In the genomic region with DNA sequence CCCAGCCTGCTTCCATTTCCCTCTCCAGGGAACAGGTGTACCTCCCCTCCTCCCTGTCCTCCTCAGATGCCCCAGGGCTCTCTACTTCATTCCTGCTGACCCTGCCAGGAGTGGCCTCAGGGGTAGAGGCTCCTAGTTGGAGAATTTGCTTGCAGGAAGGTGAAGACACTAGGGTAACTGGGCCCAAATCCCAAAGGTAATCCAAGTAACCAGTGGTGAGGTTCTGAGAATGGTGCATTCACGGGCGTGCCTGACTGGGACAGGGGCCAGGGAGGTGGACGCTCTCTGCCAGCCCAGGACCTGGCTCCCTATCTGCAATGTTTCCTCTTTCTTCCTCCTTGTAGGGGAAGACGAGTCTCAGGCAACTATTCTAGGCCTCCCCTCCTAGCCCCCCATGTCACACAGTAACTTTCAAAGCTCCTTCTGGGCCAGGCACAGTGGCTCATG, we compare ENCODE assay signal across 11 cellular contexts. TPM values are rescaled to one million over a fixed set of nuclear protein-coding genes. Genes with fewer than 3 reads are reported as not detected.
DNase-seq lines count a peak whose midpoint lies in the region; ATAC-seq lines count a peak whose summit lies in the region.
"Had no signal": no experiment of that assay in that cellular context is flagged by ENCODE, and none has a peak within 500 bp of the region (broad histone marks: within the 10 kb centered on the region; RNA-seq: fewer than 3 reads in every experiment).

No MANE protein-coding gene starts in this region.

- H3K27ac Mint-ChIP-seq in activated T-cell treated with anti-CD3 and anti-CD28 coated beads, Interleukin-2, amount 50 U/mL, for 24 hours: peak overlapping the region; percentile 57
- H3K27ac Mint-ChIP-seq in activated T-helper 2 cell treated with anti-CD3 and anti-CD28 coated beads, Interferon-gamma antibody, Interleukin-2, Interleukin-4, amounts not matched to agents 10 μg/mL and 5 μg/mL and 100 μg/mL, durations not matched to agents 14 hours and 24 hours and 36 hours: no peak overlapping the region
- H3K27ac Mint-ChIP-seq in stimulated activated memory B cell treated with anti-CD40 and anti-IgM and Interleukin-4, amounts not matched to agents 10 μg/mL and 1 μg/mL and 100 μg/mL, for 72 hours: peak overlapping the region; percentile 39

- no peaks in the 10 kb centered on the region for H3K9me3 Mint-ChIP-seq in activated T-cell treated with anti-CD3 and anti-CD28 coated beads, Interleukin-2, amount 50 U/mL, for 24 hours
- no peaks in the 10 kb centered on the region for H3K9me3 Mint-ChIP-seq in activated T-helper 2 cell treated with anti-CD3 and anti-CD28 coated beads, Interferon-gamma antibody, Interleukin-2, Interleukin-4, amounts not matched to agents 10 μg/mL and 5 μg/mL and 100 μg/mL, durations not matched to agents 14 hours and 24 hours and 36 hours
- no peaks in the 10 kb centered on the region for H3K9me3 Mint-ChIP-seq in stimulated activated memory B cell treated with anti-CD40 and anti-IgM and Interleukin-4, amounts not matched to agents 10 μg/mL and 1 μg/mL and 100 μg/mL, for 72 hours

- DNase-seq in activated T-cell treated with anti-CD3 and anti-CD28 coated beads, Interleukin-2, amount 50 U/mL, for 24 hours: no peak
- DNase-seq in activated T-cell treated with anti-CD3 and anti-CD28 coated beads for 4 hours: no peak
- no peak for DNase-seq in activated T-helper 2 cell treated with anti-CD3 and anti-CD28 coated beads, Interferon-gamma antibody, Interleukin-2, Interleukin-4, amounts not matched to agents 10 μg/mL and 5 μg/mL and 100 μg/mL, durations not matched to agents 14 hours and 24 hours and 36 hours (ENCODE audit: low spot score)
- DNase-seq in islet precursor cell: peak; percentile 64
- no peak for DNase-seq in NCI-H2081 (lab: John Stamatoyannopoulos, UW)
- DNase-seq: activated CD4-positive, CD25-positive, alpha-beta regulatory T cell treated with anti-CD3 and anti-CD28 coated beads, Interleukin-2, amount 50 U/mL, for 72 hours; Right ventricle myocardium superior had no signal

- ATAC-seq in stimulated activated memory B cell treated with anti-CD40 and anti-IgM and Interleukin-4, amounts not matched to agents 10 μg/mL and 1 μg/mL and 100 μg/mL, for 72 hours: no peak
- no peak for ATAC-seq in HG03378 (IDR thresholded peaks at IDR 0.05; ENCODE audit: unreplicated experiment)
- ATAC-seq in HG03108 (IDR thresholded peaks at IDR 0.05; ENCODE audit: unreplicated experiment): no peak
- ATAC-seq: heart left ventricle had no signal

- peaks cover 56% of the 10 kb centered on the region for H3K36me3 Mint-ChIP-seq in activated T-cell treated with anti-CD3 and anti-CD28 coated beads, Interleukin-2, amount 50 U/mL, for 24 hours (ENCODE audit: low read depth)
- H3K36me3 Mint-ChIP-seq in activated T-helper 2 cell treated with anti-CD3 and anti-CD28 coated beads, Interferon-gamma antibody, Interleukin-2, Interleukin-4, amounts not matched to agents 10 μg/mL and 5 μg/mL and 100 μg/mL, durations not matched to agents 14 hours and 24 hours and 36 hours (ENCODE audit: low read depth): peaks cover 32% of the 10 kb centered on the region
- peaks cover 28% of the 10 kb centered on the region for H3K36me3 Mint-ChIP-seq in stimulated activated memory B cell treated with anti-CD40 and anti-IgM and Interleukin-4, amounts not matched to agents 10 μg/mL and 1 μg/mL and 100 μg/mL, for 72 hours

- H3K4me1 Mint-ChIP-seq in activated T-cell treated with anti-CD3 and anti-CD28 coated beads, Interleukin-2, amount 50 U/mL, for 24 hours (ENCODE audit: low read depth): peaks cover 47% of the 10 kb centered on the region
- H3K4me1 Mint-ChIP-seq in activated T-helper 2 cell treated with anti-CD3 and anti-CD28 coated beads, Interferon-gamma antibody, Interleukin-2, Interleukin-4, amounts not matched to agents 10 μg/mL and 5 μg/mL and 100 μg/mL, durations not matched to agents 14 hours and 24 hours and 36 hours (ENCODE audit: low read depth): peaks cover 32% of the 10 kb centered on the region
- H3K4me1 Mint-ChIP-seq in stimulated activated memory B cell treated with anti-CD40 and anti-IgM and Interleukin-4, amounts not matched to agents 10 μg/mL and 1 μg/mL and 100 μg/mL, for 72 hours: peaks cover 49% of the 10 kb centered on the region

- H3K27me3 Mint-ChIP-seq in activated T-cell treated with anti-CD3 and anti-CD28 coated beads, Interleukin-2, amount 50 U/mL, for 24 hours: no peaks in the 10 kb centered on the region
- no peaks in the 10 kb centered on the region for H3K27me3 Mint-ChIP-seq in activated T-helper 2 cell treated with anti-CD3 and anti-CD28 coated beads, Interferon-gamma antibody, Interleukin-2, Interleukin-4, amounts not matched to agents 10 μg/mL and 5 μg/mL and 100 μg/mL, durations not matched to agents 14 hours and 24 hours and 36 hours (ENCODE audit: low read depth)
- no peaks in the 10 kb centered on the region for H3K27me3 Mint-ChIP-seq in stimulated activated memory B cell treated with anti-CD40 and anti-IgM and Interleukin-4, amounts not matched to agents 10 μg/mL and 1 μg/mL and 100 μg/mL, for 72 hours

- H3K4me3 Mint-ChIP-seq in activated T-cell treated with anti-CD3 and anti-CD28 coated beads, Interleukin-2, amount 50 U/mL, for 24 hours: peak overlapping the region; percentile 89
- H3K4me3 Mint-ChIP-seq in activated T-helper 2 cell treated with anti-CD3 and anti-CD28 coated beads, Interferon-gamma antibody, Interleukin-2, Interleukin-4, amounts not matched to agents 10 μg/mL and 5 μg/mL and 100 μg/mL, durations not matched to agents 14 hours and 24 hours and 36 hours (ENCODE audit: low read depth): peak overlapping the region; percentile 55
- peak overlapping the region; percentile 100 for H3K4me3 Mint-ChIP-seq in stimulated activated memory B cell treated with anti-CD40 and anti-IgM and Interleukin-4, amounts not matched to agents 10 μg/mL and 1 μg/mL and 100 μg/mL, for 72 hours

- intact Hi-C loops in activated T-helper 2 cell treated with anti-CD3 and anti-CD28 coated beads, Interferon-gamma antibody, Interleukin-2, Interleukin-4, amounts not matched to agents 10 μg/mL and 5 μg/mL and 100 μg/mL, durations not matched to agents 14 hours and 24 hours and 36 hours (cut with micrococcal nuclease): no loop called here

RNA-seq across cellular contexts. Expression of a gene that starts 2.9 kb away (rescaled TPM):
- total RNA-seq in activated T-helper 2 cell treated with anti-CD3 and anti-CD28 coated beads, Interferon-gamma antibody, Interleukin-2, Interleukin-4, amounts not matched to agents 10 μg/mL and 5 μg/mL and 100 μg/mL, durations not matched to agents 14 hours and 24 hours and 36 hours: 17.1 and 18.1 TPM in 2 replicates

RNA-seq across cellular contexts. Expression of a gene that starts 39.5 kb away (rescaled TPM):
- total RNA-seq in activated T-helper 2 cell treated with anti-CD3 and anti-CD28 coated beads, Interferon-gamma antibody, Interleukin-2, Interleukin-4, amounts not matched to agents 10 μg/mL and 5 μg/mL and 100 μg/mL, durations not matched to agents 14 hours and 24 hours and 36 hours: 21.5 and 24.0 TPM in 2 replicates
